Comparison of ENCODE assay signal across 1 cellular context in the genomic region with DNA sequence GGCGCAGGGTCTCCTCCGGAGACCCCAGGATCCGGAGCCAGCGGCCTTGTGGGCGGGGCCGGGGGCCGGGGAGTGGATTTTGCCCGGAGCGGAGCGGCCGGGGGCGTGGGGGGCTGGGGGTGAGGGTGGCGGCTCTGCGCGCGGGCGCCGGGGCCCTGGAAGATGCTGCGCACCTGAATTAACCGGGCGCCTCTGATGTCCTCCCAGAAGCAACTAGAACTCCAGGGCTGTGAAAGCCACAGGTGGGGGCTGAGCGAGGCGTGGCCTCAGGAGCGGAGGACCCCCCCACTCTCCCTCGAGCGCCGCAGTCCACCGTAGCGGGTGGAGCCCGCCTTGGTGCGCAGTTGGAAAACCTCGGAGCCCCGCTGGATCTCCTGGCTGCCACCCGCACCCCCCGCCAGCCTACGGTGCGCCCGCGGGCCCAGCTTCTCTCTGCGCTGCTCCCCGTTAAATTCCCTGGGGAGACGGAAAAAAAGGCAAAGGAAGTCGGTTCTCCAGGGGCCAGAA.
TF ChIP-seq lines count a peak whose summit lies in the region.

No MANE protein-coding gene starts in this region.

TF ChIP-seq in H1, 55 proteins besides CTCF, POLR2A, EP300 and RAD21:
- TF ChIP-seq CREB1 (IDR thresholded peaks at IDR 0.05): no peak
- 0 out of 2 replicates have a peak, but pooled peaks have one; percentile 8 for TF ChIP-seq TAF1 (IDR thresholded peaks at IDR 0.05; ENCODE audit: low read depth, low read length)
- TF ChIP-seq CHD1 (IDR thresholded peaks at IDR 0.05; ENCODE audit: low read depth, low read length): no peak
- no peak for TF ChIP-seq BRCA1 (IDR thresholded peaks at IDR 0.05; ENCODE audit: low read depth, low read length)
